In the genomic region with DNA sequence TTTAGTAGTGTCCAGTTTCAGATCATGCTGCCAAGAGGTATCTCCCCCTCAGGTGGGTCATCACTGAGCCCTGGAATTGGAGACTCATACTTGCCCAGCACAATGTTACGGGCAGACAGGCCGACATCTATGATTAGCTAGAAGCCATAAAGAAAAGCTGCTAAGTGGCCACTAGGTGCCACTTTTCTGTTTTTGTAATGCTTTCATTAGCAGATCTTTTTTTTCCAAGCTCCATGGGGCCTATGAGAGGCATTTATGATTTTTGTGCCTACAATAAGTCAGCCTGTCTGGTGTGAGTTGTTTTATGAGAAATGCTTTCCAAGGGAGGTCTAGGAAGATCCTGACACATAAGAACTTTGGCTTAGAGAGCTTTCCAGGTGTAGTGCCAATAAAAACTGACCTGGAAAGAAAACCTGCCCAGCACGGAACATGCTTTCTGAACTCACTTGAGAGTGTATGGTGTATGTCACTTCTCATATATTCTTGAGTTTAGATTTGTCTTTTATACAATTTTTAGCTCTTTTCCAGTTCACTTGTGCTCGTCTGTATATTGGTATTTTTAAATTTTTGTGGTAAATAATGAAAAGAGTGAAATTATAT, we compare ENCODE assay signal across 8 cellular contexts. TPM values are rescaled to one million over a fixed set of nuclear protein-coding genes. Genes with fewer than 3 reads are reported as not detected.
A peak's percentile ranks its signal among the peaks of the same experiment; 100 is the strongest.
DNase-seq lines count a peak whose midpoint lies in the region; ATAC-seq, FAIRE-seq and TF ChIP-seq lines count a peak whose summit lies in the region.

No MANE protein-coding gene starts in this region.

- peak; percentile 74 to 79 for TF ChIP-seq CTCF in Caco-2 (IDR thresholded peaks at IDR 0.05; ENCODE audit: insufficient read depth in 1 of 2, low read depth in 1 of 2, low read length in 1 of 2, severe bottlenecking in 1 of 2, unreplicated experiment in 1 of 2)
- peak; percentile 40 for TF ChIP-seq CTCF in HFF-Myc (IDR thresholded peaks at IDR 0.05; ENCODE audit: low read depth, low read length, missing control alignments)

- no peaks in the 10 kb centered on the region for H3K27me3 ChIP-seq in Caco-2 (replicated peaks; ENCODE audit: control insufficient read depth, insufficient read depth, low read length)

- no peaks in the 10 kb centered on the region for H3K9me3 ChIP-seq in Caco-2

- H3K4me3 Mint-ChIP-seq in Caco-2 (ENCODE audit: unreplicated experiment): no peak overlapping the region

- CTCF ChIA-PET in Caco-2 (lab: Charles Lee): interaction anchor here (0.6 to 2.8 kb wide), 13 partner anchors 9 to 279 kb away, joined by 3 to 15 read pairs (median 4); a partner anchor contains a TSS

- H3K4me3 ChIP-seq in Caco-2 (ENCODE audit: low read depth, low read length): no peak overlapping the region
- H3K4me3 ChIP-seq in HFF-Myc (replicated peaks; ENCODE audit: low read depth, low read length): no peak overlapping the region

- no TSS peak for BruUV-seq in Caco-2 (replicated peaks; lab: Mats Ljungman, UMichigan)

- H3K27ac Mint-ChIP-seq in Caco-2 (ENCODE audit: unreplicated experiment): no peak overlapping the region

- peak; percentile 88 for ATAC-seq in SK-N-SH treated with all-trans-retinoic acid at 6 μM for 48 hours

- H3K36me3 Mint-ChIP-seq in Caco-2 (ENCODE audit: insufficient read depth, unreplicated experiment): peaks cover 13% of the 10 kb centered on the region

- H3K27me3 Mint-ChIP-seq in Caco-2 (ENCODE audit: insufficient read depth, unreplicated experiment): no peaks in the 10 kb centered on the region

- 0 out of 2 replicates have a peak, but pooled peaks cover 3% of the 10 kb centered on the region for H3K4me1 ChIP-seq in Caco-2

- DNase-seq in Caco-2 (peak in 1 of 2 experiments; percentile 51), HFF-Myc (ENCODE audit: extremely low read depth, low read depth) (peak; percentile 14), globus pallidus (ENCODE audit: low spot score) (peak; percentile 53), putamen (ENCODE audit: low spot score) (peak; percentile 34), DMS79 (lab: John Stamatoyannopoulos, UW) (no peak), H54 (ENCODE audit: insufficient read length, low spot score) (no peak), 8988T (no peak)

- POLR2A ChIA-PET in Caco-2 (lab: Charles Lee): interaction anchor here (1.1 kb wide), 1 partner anchor 99 kb away, joined by 5 read pairs; a partner anchor contains a TSS

- TF ChIP-seq POLR2A in H54 (IDR thresholded peaks at IDR 0.05; ENCODE audit: low read depth, low read length): no peak

- no peaks in the 10 kb centered on the region for H3K9me3 Mint-ChIP-seq in Caco-2 (ENCODE audit: unreplicated experiment)

- FAIRE-seq in H54 (lab: Jason Lieb, UNC): no peak

- peaks cover 22% of the 10 kb centered on the region for H3K4me1 Mint-ChIP-seq in Caco-2 (ENCODE audit: low read depth, unreplicated experiment)

- intact Hi-C loops in Caco-2 (cut with micrococcal nuclease; ENCODE audit: unreplicated experiment): loop anchor here (1.0 to 5.0 kb wide), 4 partner anchors 98 to 279 kb away; a partner anchor contains a TSS

- no peaks in the 10 kb centered on the region for H3K36me3 ChIP-seq in Caco-2 (ENCODE audit: control insufficient read depth, insufficient read depth, low read length)

TF ChIP-seq in SK-N-SH treated with all-trans-retinoic acid at 6 μM for 48 hours, 23 proteins besides CTCF, POLR2A, EP300 and RAD21:
- TF ChIP-seq OSR1 (CRISPR knock-in tag; IDR thresholded peaks at IDR 0.05) (no peak), ESRRG (CRISPR knock-in tag; IDR thresholded peaks at IDR 0.05) (no peak), ZNF8 (CRISPR knock-in tag; IDR thresholded peaks at IDR 0.05) (no peak), ZFP30 (CRISPR knock-in tag; IDR thresholded peaks at IDR 0.05) (no peak), RARB (CRISPR knock-in tag; IDR thresholded peaks at IDR 0.05) (no peak), ISL1 (CRISPR knock-in tag; IDR thresholded peaks at IDR 0.05) (no peak), ARNTL (CRISPR knock-in tag; IDR thresholded peaks at IDR 0.05; ENCODE audit: borderline replicate concordance, low read depth) (no peak)
- TF ChIP-seq, protein P1, sequence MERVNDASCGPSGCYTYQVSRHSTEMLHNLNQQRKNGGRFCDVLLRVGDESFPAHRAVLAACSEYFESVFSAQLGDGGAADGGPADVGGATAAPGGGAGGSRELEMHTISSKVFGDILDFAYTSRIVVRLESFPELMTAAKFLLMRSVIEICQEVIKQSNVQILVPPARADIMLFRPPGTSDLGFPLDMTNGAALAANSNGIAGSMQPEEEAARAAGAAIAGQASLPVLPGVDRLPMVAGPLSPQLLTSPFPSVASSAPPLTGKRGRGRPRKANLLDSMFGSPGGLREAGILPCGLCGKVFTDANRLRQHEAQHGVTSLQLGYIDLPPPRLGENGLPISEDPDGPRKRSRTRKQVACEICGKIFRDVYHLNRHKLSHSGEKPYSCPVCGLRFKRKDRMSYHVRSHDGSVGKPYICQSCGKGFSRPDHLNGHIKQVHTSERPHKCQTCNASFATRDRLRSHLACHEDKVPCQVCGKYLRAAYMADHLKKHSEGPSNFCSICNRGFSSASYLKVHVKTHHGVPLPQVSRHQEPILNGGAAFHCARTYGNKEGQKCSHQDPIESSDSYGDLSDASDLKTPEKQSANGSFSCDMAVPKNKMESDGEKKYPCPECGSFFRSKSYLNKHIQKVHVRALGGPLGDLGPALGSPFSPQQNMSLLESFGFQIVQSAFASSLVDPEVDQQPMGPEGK (CRISPR knock-in tag; IDR thresholded peaks at IDR 0.05; ENCODE audit: borderline replicate concordance): no peak
- TF ChIP-seq, protein P2, sequence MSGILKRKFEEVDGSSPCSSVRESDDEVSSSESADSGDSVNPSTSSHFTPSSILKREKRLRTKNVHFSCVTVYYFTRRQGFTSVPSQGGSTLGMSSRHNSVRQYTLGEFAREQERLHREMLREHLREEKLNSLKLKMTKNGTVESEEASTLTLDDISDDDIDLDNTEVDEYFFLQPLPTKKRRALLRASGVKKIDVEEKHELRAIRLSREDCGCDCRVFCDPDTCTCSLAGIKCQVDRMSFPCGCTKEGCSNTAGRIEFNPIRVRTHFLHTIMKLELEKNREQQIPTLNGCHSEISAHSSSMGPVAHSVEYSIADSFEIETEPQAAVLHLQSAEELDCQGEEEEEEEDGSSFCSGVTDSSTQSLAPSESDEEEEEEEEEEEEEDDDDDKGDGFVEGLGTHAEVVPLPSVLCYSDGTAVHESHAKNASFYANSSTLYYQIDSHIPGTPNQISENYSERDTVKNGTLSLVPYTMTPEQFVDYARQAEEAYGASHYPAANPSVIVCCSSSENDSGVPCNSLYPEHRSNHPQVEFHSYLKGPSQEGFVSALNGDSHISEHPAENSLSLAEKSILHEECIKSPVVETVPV (CRISPR knock-in tag; IDR thresholded peaks at IDR 0.05): no peak
- TF ChIP-seq, protein P3, sequence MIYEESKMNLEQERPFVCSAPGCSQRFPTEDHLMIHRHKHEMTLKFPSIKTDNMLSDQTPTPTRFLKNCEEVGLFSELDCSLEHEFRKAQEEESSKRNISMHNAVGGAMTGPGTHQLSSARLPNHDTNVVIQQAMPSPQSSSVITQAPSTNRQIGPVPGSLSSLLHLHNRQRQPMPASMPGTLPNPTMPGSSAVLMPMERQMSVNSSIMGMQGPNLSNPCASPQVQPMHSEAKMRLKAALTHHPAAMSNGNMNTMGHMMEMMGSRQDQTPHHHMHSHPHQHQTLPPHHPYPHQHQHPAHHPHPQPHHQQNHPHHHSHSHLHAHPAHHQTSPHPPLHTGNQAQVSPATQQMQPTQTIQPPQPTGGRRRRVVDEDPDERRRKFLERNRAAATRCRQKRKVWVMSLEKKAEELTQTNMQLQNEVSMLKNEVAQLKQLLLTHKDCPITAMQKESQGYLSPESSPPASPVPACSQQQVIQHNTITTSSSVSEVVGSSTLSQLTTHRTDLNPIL (CRISPR knock-in tag; IDR thresholded peaks at IDR 0.05; ENCODE audit: low read depth): no peak

RNA-seq across cellular contexts. Expression of a gene that starts 21.8 kb away (rescaled TPM):
- 0.93 and 1.2 TPM in 2 replicates for total RNA-seq in Caco-2 (2022)

Comparison
In these comparisons a context has a peak if more than half of its experiments do, and no peak if none do; other contexts are left out.
1. DNase-seq: peak in HFF-Myc (single experiment), globus pallidus (single experiment) and putamen (single experiment); none in DMS79 (single experiment), H54 (single experiment) and 8988T (single experiment).